29 cellular contexts compared by ENCODE assay signal in genomic region chrY:9257255-9257654, GRCh38.
"Had no signal": no experiment of that assay in that cellular context is flagged by ENCODE, and none has a peak within 500 bp of the region (broad histone marks: within the 10 kb centered on the region; RNA-seq: fewer than 3 reads in every experiment).

No MANE protein-coding gene starts in this region.

- H3K27me3 ChIP-seq: left lung, neural progenitor cell, neutrophil, right atrium auricular region, right lobe of liver, stomach, testis, thyroid gland, transverse colon, upper lobe of left lung, vagina had no signal

- H3K27ac ChIP-seq: left lung, lower lobe of right lung, neural progenitor cell, neutrophil, parathyroid adenoma, right atrium auricular region, right lobe of liver, stomach, testis, thyroid gland, transverse colon, upper lobe of left lung, vagina had no signal

- H3K36me3 ChIP-seq: left lung, lower lobe of right lung, neural progenitor cell, neutrophil, right atrium auricular region, right lobe of liver, stomach, thyroid gland, transverse colon, upper lobe of left lung, vagina had no signal

- H3K4me3 ChIP-seq: left lung, lower lobe of right lung, neural progenitor cell, right atrium auricular region, right lobe of liver, smooth muscle cell, stomach, testis, thyroid gland, transverse colon, upper lobe of left lung, vagina had no signal

- DNase-seq: hypothalamus; immature natural killer cell; kidney; left colon; left lung; lower lobe of right lung; mammary epithelial cell; mesenchymal stem cell; naive B cell; natural killer cell; nephron progenitor cell; occipital lobe; right lobe of liver; stimulated activated CD4-positive, alpha-beta T cell treated with anti-CD3 and anti-CD28 coated beads, Interleukin-1b, Interleukin-23, amount 100 ng/mL, for 48 hours; stimulated activated CD4-positive, alpha-beta T cell treated with anti-CD3 and anti-CD28 coated beads, Interleukin-2, amount 100 ng/mL, for 48 hours; stimulated activated CD4-positive, alpha-beta T cell treated with anti-CD3 and anti-CD28 coated beads, Interleukin-4, amount 100 ng/mL, for 4 hours; stimulated activated CD8-positive, alpha-beta memory T cell treated with anti-CD3 and anti-CD28 coated beads, Interleukin-4, amount 100 ng/mL, for 48 hours; stimulated activated naive CD8-positive, alpha-beta T cell treated with anti-CD3 and anti-CD28 coated beads, Interleukin-15, Interleukin-2, amounts not matched to agents 100 U/mL and 50 U/mL, for 24 hours; stomach; testis; thyroid gland; transverse colon; upper lobe of left lung had no signal
